ENCODE assay signal across 17 cellular contexts in genomic region chr2:178074123-178075005, GRCh38. TPM values are rescaled to one million over a fixed set of nuclear protein-coding genes. Genes with fewer than 3 reads are reported as not detected.
A peak's percentile ranks its signal among the peaks of the same experiment; 100 is the strongest.
DNase-seq lines count a peak whose midpoint lies in the region; ATAC-seq, FAIRE-seq and TF ChIP-seq lines count a peak whose summit lies in the region.
"Had no signal": no experiment of that assay in that cellular context is flagged by ENCODE, and none has a peak within 500 bp of the region (broad histone marks: within the 10 kb centered on the region; RNA-seq: fewer than 3 reads in every experiment).

No MANE protein-coding gene starts in this region.

- no peak for DNase-seq in H54 (ENCODE audit: insufficient read length, low spot score)
- DNase-seq in NOMO-1 treated with DMSO at 0.1 percent for 48 hours (lab: John Stamatoyannopoulos, UW; ENCODE audit: unreplicated experiment) = peak; percentile 57
- DNase-seq in astrocyte of the spinal cord (ENCODE audit: low read depth, low spot score) = peak; percentile 6
- DNase-seq in type B pancreatic cell (ENCODE audit: extremely low spot score, unreplicated experiment) = no peak
- DNase-seq in NCI-H2227 treated with DMSO at 0.1 percent for 48 hours (lab: John Stamatoyannopoulos, UW) = no peak
- DNase-seq in effector memory CD8-positive, alpha-beta T cell = no peak
- DNase-seq: activated effector memory CD4-positive, alpha-beta T cell treated with Interleukin-2 at 50 U/mL for 16 hours; GOT3; NCI-H1417; NCI-H2171 treated with DMSO at 0.1 percent for 48 hours; nucleus accumbens; right lobe of liver; stimulated activated CD4-positive, alpha-beta T cell treated with anti-CD3 and anti-CD28 coated beads, Interleukin-2, amount 100 ng/mL, for 24 hours had no signal

- TF ChIP-seq CTCF in astrocyte of the spinal cord (IDR thresholded peaks at IDR 0.05; ENCODE audit: low read depth, low read length) (no peak), type B pancreatic cell (conservative IDR thresholded peaks at IDR 0.05) (no peak)

- peaks cover 12% of the 10 kb centered on the region for H3K4me1 Mint-ChIP-seq in type B pancreatic cell (ENCODE audit: unreplicated experiment)
- H3K4me1 Mint-ChIP-seq in effector memory CD8-positive, alpha-beta T cell (ENCODE audit: low read depth in 2 of 2) = peaks cover 7 to 8% of the 10 kb centered on the region in 2 donors

- no peak for ATAC-seq in HG03521 (IDR thresholded peaks at IDR 0.05; ENCODE audit: unreplicated experiment)
- ATAC-seq in effector memory CD8-positive, alpha-beta T cell (replicated peaks) = no peak
- ATAC-seq: right lobe of liver had no signal

- in situ Hi-C loops in astrocyte of the spinal cord (cut with HindIII; ENCODE audit: low sequenced_read_pairs) = no loop called here

- H3K27me3 Mint-ChIP-seq in type B pancreatic cell = peaks cover 59% of the 10 kb centered on the region
- peaks cover 61 to 65% of the 10 kb centered on the region in 2 donors for H3K27me3 Mint-ChIP-seq in effector memory CD8-positive, alpha-beta T cell

- peak overlapping the region; percentile 18 for H3K27ac Mint-ChIP-seq in type B pancreatic cell
- no peak overlapping the region for H3K27ac Mint-ChIP-seq in effector memory CD8-positive, alpha-beta T cell
- H3K27ac Mint-ChIP-seq: dendritic cell treated with granulocyte-macrophage colony-stimulating factor and Interleukin-4, amounts not matched to agents 40 ng/mL and 50 ng/mL, for 4 days had no signal

- no peak overlapping the region for H3K4me3 Mint-ChIP-seq in type B pancreatic cell
- no peak overlapping the region for H3K4me3 Mint-ChIP-seq in effector memory CD8-positive, alpha-beta T cell
- H3K4me3 Mint-ChIP-seq: dendritic cell treated with granulocyte-macrophage colony-stimulating factor and Interleukin-4, amounts not matched to agents 40 ng/mL and 50 ng/mL, for 4 days had no signal

- peaks cover 5% of the 10 kb centered on the region for H3K9me3 Mint-ChIP-seq in type B pancreatic cell
- H3K9me3 Mint-ChIP-seq in effector memory CD8-positive, alpha-beta T cell = no peaks in the 10 kb centered on the region
- H3K9me3 Mint-ChIP-seq: dendritic cell treated with granulocyte-macrophage colony-stimulating factor and Interleukin-4, amounts not matched to agents 40 ng/mL and 50 ng/mL, for 4 days had no signal

- TF ChIP-seq POLR2A in H54 (IDR thresholded peaks at IDR 0.05; ENCODE audit: low read depth, low read length) = no peak

- H3K4me3 ChIP-seq in astrocyte of the spinal cord (ENCODE audit: low read depth, low read length) = no peak overlapping the region
- H3K4me3 ChIP-seq: suprapubic skin had no signal

- H3K36me3 Mint-ChIP-seq in type B pancreatic cell = no peaks in the 10 kb centered on the region
- no peaks in the 10 kb centered on the region for H3K36me3 Mint-ChIP-seq in effector memory CD8-positive, alpha-beta T cell (ENCODE audit: insufficient read depth)

- peak; percentile 30 for FAIRE-seq in H54 (lab: Jason Lieb, UNC)

RNA-seq across cellular contexts. Expression of gene PDE11A, which starts 1.8 kb away (rescaled TPM):
- total RNA-seq in type B pancreatic cell (ENCODE audit: low replicate concordance) = 0.67 and 2.0 TPM in 2 replicates
- total RNA-seq: activated CD8-positive, alpha-beta memory T cell treated with anti-CD3 and anti-CD28 coated beads for 36 hours had no signal

RNA-seq across cellular contexts. Expression of gene RBM45, which starts 37.9 kb away (rescaled TPM):
- 13.1 and 15.1 TPM in 2 replicates for total RNA-seq in type B pancreatic cell (ENCODE audit: low replicate concordance)

Comparison
In these comparisons a context has a peak if more than half of its experiments do, and no peak if none do; other contexts are left out.
1. DNase-seq: peak in NOMO-1 treated with DMSO at 0.1 percent for 48 hours (single experiment) and astrocyte of the spinal cord (single experiment); none in H54 (single experiment), type B pancreatic cell (single experiment), NCI-H2227 treated with DMSO at 0.1 percent for 48 hours (single experiment) and effector memory CD8-positive, alpha-beta T cell (0 of 3).